8 cellular contexts compared by ENCODE assay signal in the genomic region with DNA sequence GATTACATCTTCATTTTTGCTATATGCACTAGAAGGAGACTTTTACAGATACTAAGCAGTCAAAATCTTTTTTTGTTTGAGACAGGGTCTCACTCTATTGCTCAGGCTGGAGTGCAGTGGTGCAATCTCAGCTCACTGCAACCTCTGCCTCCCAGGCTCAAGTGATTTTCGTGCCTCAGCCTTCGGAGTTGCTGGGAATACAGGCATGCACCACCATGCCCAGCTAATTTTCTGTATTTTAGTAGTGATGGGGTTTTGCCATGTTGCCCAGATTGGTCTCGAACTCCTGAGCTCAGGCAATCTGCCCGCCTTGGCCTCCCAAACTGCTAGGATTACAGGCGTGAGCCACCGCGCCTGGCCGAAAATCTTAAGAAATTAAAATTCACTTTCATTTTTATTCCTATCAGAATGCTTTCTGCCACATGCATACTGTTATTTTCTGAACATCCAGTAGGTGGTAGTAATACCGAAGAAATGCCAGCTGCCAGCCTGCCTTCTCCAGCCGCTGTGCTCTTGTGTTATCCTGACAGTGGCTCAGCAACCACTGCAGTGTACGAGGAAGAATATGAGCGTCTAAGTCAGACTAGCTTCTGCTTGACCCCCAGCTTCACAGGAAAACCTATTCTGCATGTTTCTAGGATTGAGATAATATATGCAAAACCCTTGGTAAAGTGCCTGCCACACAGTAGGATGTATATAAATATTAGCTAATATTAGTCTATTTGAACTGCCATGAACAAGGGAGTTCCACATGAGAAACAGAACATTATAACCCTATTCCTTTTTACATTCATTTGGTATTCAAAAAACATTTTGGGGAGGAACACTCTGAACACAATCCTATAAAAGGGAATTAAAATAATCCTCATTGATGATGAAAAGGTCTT. TPM values are rescaled to one million over a fixed set of nuclear protein-coding genes. Genes with fewer than 3 reads are reported as not detected.
A peak's percentile ranks its signal among the peaks of the same experiment; 100 is the strongest.
DNase-seq lines count a peak whose midpoint lies in the region; ATAC-seq and TF ChIP-seq lines count a peak whose summit lies in the region.

No MANE protein-coding gene starts in this region.

- no peaks in the 10 kb centered on the region for H3K79me2 ChIP-seq in Loucy (ENCODE audit: insufficient read depth, low read length)
- H3K79me2 ChIP-seq in trophoblast cell (ENCODE audit: control insufficient read depth, insufficient read depth, low read length, poor library complexity) = no peaks in the 10 kb centered on the region

- H2AFZ ChIP-seq in Loucy (ENCODE audit: low read length) (no peak overlapping the region), trophoblast cell (ENCODE audit: insufficient read depth, low read length, poor library complexity) (no peak overlapping the region)

- H3K14ac ChIP-seq in trophoblast cell (ENCODE audit: low read length) = no peak overlapping the region

- no peaks in the 10 kb centered on the region for H3K79me1 ChIP-seq in trophoblast cell (ENCODE audit: low read length)

- no peak overlapping the region for H3K4me2 ChIP-seq in Loucy (ENCODE audit: low read depth, low read length, poor library complexity, severe bottlenecking)
- H3K4me2 ChIP-seq in trophoblast cell (ENCODE audit: low read length) = no peak overlapping the region

- no peak overlapping the region for H3K27ac ChIP-seq in trophoblast cell (ENCODE audit: low read depth, low read length)

- peak; percentile 74 for TF ChIP-seq CTCF in Loucy (conservative IDR thresholded peaks at IDR 0.05; ENCODE audit: low read length)

- peak; percentile 73 for DNase-seq in EH (ENCODE audit: low read depth)
- peak; percentile 53 to 57 for DNase-seq in SHP77 (lab: John Stamatoyannopoulos, UW)
- DNase-seq in activated naive CD4-positive, alpha-beta T cell treated with anti-CD3 and anti-CD28 coated beads, Interleukin-2, amount 50 U/mL, for 16 hours = peak; percentile 38
- peak; percentile 56 for DNase-seq in glomerular visceral epithelial cell (ENCODE audit: extremely low spot score)
- peak; percentile 37 to 51 for DNase-seq in trophoblast cell
- DNase-seq in cortex of kidney (lab: John Stamatoyannopoulos, UW) = no peak

- no peak overlapping the region for H4K12ac ChIP-seq in trophoblast cell (ENCODE audit: low read depth, low read length)

- H4K91ac ChIP-seq in trophoblast cell (ENCODE audit: low read depth, low read length) = no peak overlapping the region

- no peak overlapping the region for H2BK12ac ChIP-seq in trophoblast cell (ENCODE audit: low read length)

- no peaks in the 10 kb centered on the region for H3F3A ChIP-seq in Loucy (ENCODE audit: low read depth)

- H3K27me3 ChIP-seq in Loucy (ENCODE audit: insufficient read depth, low read length, poor library complexity, severe bottlenecking) (no peaks in the 10 kb centered on the region), trophoblast cell (ENCODE audit: insufficient read depth, low read length) (no peaks in the 10 kb centered on the region)

- peak; percentile 80 for ATAC-seq in GM21786 (IDR thresholded peaks at IDR 0.05; ENCODE audit: unreplicated experiment)

- H2AK5ac ChIP-seq in trophoblast cell (ENCODE audit: low read length) = no peak overlapping the region

- no peak overlapping the region for H3K23ac ChIP-seq in trophoblast cell (ENCODE audit: low read length)

- H4K20me1 ChIP-seq in Loucy (ENCODE audit: insufficient read depth, low read length, poor library complexity, severe bottlenecking) = no peaks in the 10 kb centered on the region

- H3K4ac ChIP-seq in trophoblast cell (ENCODE audit: low read depth, low read length) = no peak overlapping the region

- H3K9me3 ChIP-seq in Loucy (ENCODE audit: insufficient read depth, low read depth, low read length) (no peaks in the 10 kb centered on the region), trophoblast cell (ENCODE audit: insufficient read depth, low read depth, low read length) (peaks cover 2% of the 10 kb centered on the region)

- H3K36me3 ChIP-seq in Loucy (ENCODE audit: insufficient read depth, low read length) (no peaks in the 10 kb centered on the region), trophoblast cell (ENCODE audit: control insufficient read depth in 1 of 2, insufficient read depth in 2 of 2, low read length in 2 of 2) (peaks cover 0 to 5% of the 10 kb centered on the region in 2 experiments)

- no peak overlapping the region for H2BK120ac ChIP-seq in trophoblast cell (ENCODE audit: insufficient read depth, low read length, poor library complexity)

- no peaks in the 10 kb centered on the region for H3K9me2 ChIP-seq in Loucy (replicated peaks; ENCODE audit: low read depth, low read length)

- H2BK5ac ChIP-seq in trophoblast cell (ENCODE audit: low read depth, low read length, poor library complexity) = no peak overlapping the region

- no CpG with 5 or more reads among the region's 12 CpGs for WGBS in trophoblast cell (ENCODE audit: extremely low coverage, insufficient coverage, insufficient read length)

- no peak overlapping the region for H3K4me3 ChIP-seq in Loucy (ENCODE audit: low read length, poor library complexity, severe bottlenecking)
- H3K4me3 ChIP-seq in trophoblast cell (ENCODE audit: low read depth, low read length) = no peak overlapping the region

- no peak overlapping the region for H4K8ac ChIP-seq in trophoblast cell (ENCODE audit: low read depth, low read length)

- H3K9ac ChIP-seq in Loucy (ENCODE audit: low read depth, low read length, poor library complexity, severe bottlenecking) (no peak overlapping the region), trophoblast cell (ENCODE audit: low read length) (no peak overlapping the region)

- H3K4me1 ChIP-seq in Loucy (ENCODE audit: insufficient read depth, low read length, poor library complexity, severe bottlenecking) (peaks cover 8% of the 10 kb centered on the region), trophoblast cell (ENCODE audit: control insufficient read depth in 1 of 2, insufficient read depth in 2 of 2, low read length in 2 of 2) (peaks cover 0 to 4% of the 10 kb centered on the region in 2 experiments)

- no peak overlapping the region for H3K18ac ChIP-seq in trophoblast cell (ENCODE audit: low read length)

RNA-seq across cellular contexts. Expression of gene RPAP3, which starts 54.2 kb away (rescaled TPM):
- 30.6 and 32.7 TPM in 2 replicates for polyA plus RNA-seq in trophoblast cell (2013)
